ENCODE assay signal across 8 cellular contexts in genomic region chr3:11643212-11644087, GRCh38.
A peak's percentile ranks its signal among the peaks of the same experiment; 100 is the strongest.
DNase-seq lines count a peak whose midpoint lies in the region; TF ChIP-seq lines count a peak whose summit lies in the region.

Gene VGLL4 (minus strand): TSS chr3:11643915. CDS start chr3:11643518, 397 bp downstream.

- H3K36me3 ChIP-seq in SK-N-MC (ENCODE audit: insufficient read depth, low read length) = no peaks in the 10 kb centered on the region

- H3K4me3 ChIP-seq in LNCaP clone FGC (ENCODE audit: low read depth, low read length) = peak within 1 kb of the TSS; percentile 75
- H3K4me3 ChIP-seq in SK-N-MC = peak within 1 kb of the TSS; percentile 83

- H3K9me3 ChIP-seq in SK-N-MC (ENCODE audit: low read depth, low read length) = no peaks in the 10 kb centered on the region

- DNase-seq in EH (ENCODE audit: low read depth) (peak; percentile 92), GOT3 (lab: John Stamatoyannopoulos, UW) (peak; percentile 67), LNCaP clone FGC (ENCODE audit: low read depth) (peak; percentile 70), SK-N-MC (ENCODE audit: low read depth, low spot score) (peak; percentile 53), globus pallidus (ENCODE audit: low spot score) (peak; percentile 94), nucleus accumbens (lab: John Stamatoyannopoulos, UW) (peak; percentile 43 to 95 (median 85)), superior temporal gyrus (ENCODE audit: extremely low spot score) (peak; percentile 93)
- peak; percentile 71 for DNase-seq in activated naive CD4-positive, alpha-beta T cell treated with anti-CD3 and anti-CD28 coated beads, Interleukin-2, amount 50 U/mL, for 16 hours

- TF ChIP-seq CTCF in LNCaP clone FGC (IDR thresholded peaks at IDR 0.05; ENCODE audit: control insufficient read depth, extremely low read depth, insufficient read depth) = no peak

- H3K9ac ChIP-seq in SK-N-MC (ENCODE audit: insufficient read length) = peak within 1 kb of the TSS; percentile 93

- H3K27ac ChIP-seq in SK-N-MC = peak within 1 kb of the TSS; percentile 94

Comparison
In these comparisons a context has a peak if more than half of its experiments do, and no peak if none do; other contexts are left out.
1. Peak in every context shown above with its lines: DNase-seq, H3K4me3 ChIP-seq and H3K27ac ChIP-seq.